In the genomic region with DNA sequence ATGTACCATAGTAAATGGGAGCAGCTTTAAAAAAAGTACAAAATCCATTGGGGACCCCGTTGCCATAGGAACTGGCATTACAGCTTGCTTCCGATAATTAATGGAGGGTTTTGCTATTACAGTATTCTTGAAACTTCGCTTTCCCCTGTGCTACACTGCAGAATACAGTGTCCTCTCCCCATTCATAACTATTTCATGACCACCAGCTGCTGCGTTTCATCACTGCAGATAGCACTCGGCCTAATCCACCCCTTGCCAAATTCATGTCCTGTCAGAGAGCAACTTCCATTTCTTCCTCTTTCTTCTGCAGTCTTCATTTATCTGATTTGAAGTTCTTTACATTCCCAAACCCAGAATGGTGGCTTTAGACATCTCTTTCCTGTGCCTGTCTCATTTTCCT, we compare ENCODE assay signal across 14 cellular contexts.
"Had no signal": no experiment of that assay in that cellular context is flagged by ENCODE, and none has a peak within 500 bp of the region (broad histone marks: within the 10 kb centered on the region; RNA-seq: fewer than 3 reads in every experiment).

No MANE protein-coding gene starts in this region.

- H3K27me3 ChIP-seq: cardiac muscle cell, dorsolateral prefrontal cortex, thyroid gland had no signal

- H3K4me1 ChIP-seq: left ventricle myocardium inferior, thyroid gland had no signal

- H3K27ac ChIP-seq: cardiac muscle cell, dorsolateral prefrontal cortex, left ventricle myocardium inferior, thyroid gland, VCaP had no signal

- H3K9me3 ChIP-seq: thyroid gland had no signal

- H3K36me3 ChIP-seq: cardiac muscle cell, left ventricle myocardium inferior, thyroid gland had no signal

- H3K4me3 ChIP-seq: cardiac muscle cell, dorsolateral prefrontal cortex, left ventricle myocardium inferior, thyroid gland had no signal

- DNase-seq: activated CD8-positive, alpha-beta memory T cell treated with anti-CD3 and anti-CD28 coated beads, Interleukin-2, amount 50 U/mL, for 4 hours; activated CD8-positive, alpha-beta T cell treated with anti-CD3 and anti-CD28 coated beads for 36 hours; activated effector memory CD4-positive, alpha-beta T cell treated with anti-CD3 and anti-CD28 coated beads, Interleukin-2, amount 50 U/mL, for 16 hours; activated T-cell treated with anti-CD3 and anti-CD28 coated beads, Interleukin-2, amount 50 U/mL, for 48 hours; dorsolateral prefrontal cortex; endodermal cell; hippocampal formation; kidney; left ventricle myocardium inferior; occipital lobe; stimulated activated CD4-positive, alpha-beta T cell treated with anti-CD3 and anti-CD28 coated beads, Interleukin-2, amount 100 ng/mL, for 48 hours; thyroid gland had no signal

- FAIRE-seq: kidney had no signal
